Comparison of ENCODE assay signal across 1 cellular context in genomic region chr2:46435353-46435752, GRCh38.
TF ChIP-seq lines count a peak whose summit lies in the region.

No MANE protein-coding gene starts in this region.

TF ChIP-seq in GM12878, 131 proteins besides CTCF, POLR2A, EP300 and RAD21 (continued from another document):
- TF ChIP-seq ZBTB40 (IDR thresholded peaks at IDR 0.05; ENCODE audit: borderline replicate concordance) (no peak), MTA3 (IDR thresholded peaks at IDR 0.05; ENCODE audit: borderline replicate concordance, low read length) (no peak), ZNF687 (IDR thresholded peaks at IDR 0.05) (no peak), CHD1 (IDR thresholded peaks at IDR 0.05; ENCODE audit: low read depth, low read length) (no peak), IKZF2 (IDR thresholded peaks at IDR 0.05) (peak; percentile 90 to 92), WRNIP1 (IDR thresholded peaks at IDR 0.05; ENCODE audit: borderline replicate concordance, low read depth, low read length) (no peak), PRDM15 (CRISPR knock-in tag; IDR thresholded peaks at IDR 0.05) (no peak), FOXK2 (IDR thresholded peaks at IDR 0.05) (no peak), POLR2AphosphoS2 (IDR thresholded peaks at IDR 0.05; ENCODE audit: low read depth, low read length) (no peak), CREB1 (IDR thresholded peaks at IDR 0.05; ENCODE audit: low read depth) (no peak), TCF12 (IDR thresholded peaks at IDR 0.05; ENCODE audit: low read depth, low read length) (no peak), CHD4 (IDR thresholded peaks at IDR 0.05) (no peak), HSF1 (IDR thresholded peaks at IDR 0.05; ENCODE audit: low read depth, low read length) (no peak), CBFB (IDR thresholded peaks at IDR 0.05; ENCODE audit: low read depth) (no peak), RELB (IDR thresholded peaks at IDR 0.05; ENCODE audit: low read depth) (0 out of 2 replicates have a peak, but pooled peaks have one; percentile 51), CBX3 (IDR thresholded peaks at IDR 0.05; ENCODE audit: borderline replicate concordance, low read depth) (no peak), RAD51 (IDR thresholded peaks at IDR 0.05) (no peak), TCF7 (IDR thresholded peaks at IDR 0.05; ENCODE audit: borderline replicate concordance) (no peak), NR2C2 (IDR thresholded peaks at IDR 0.05; ENCODE audit: borderline replicate concordance, control insufficient read depth, insufficient read length, low read depth) (no peak), KLF5 (IDR thresholded peaks at IDR 0.05; ENCODE audit: partially characterized antibody) (no peak), SMAD1 (IDR thresholded peaks at IDR 0.05; ENCODE audit: low read depth, partially characterized antibody) (no peak), SREBF1 (IDR thresholded peaks at IDR 0.05; ENCODE audit: low read length) (no peak), MAX (IDR thresholded peaks at IDR 0.05; ENCODE audit: low read depth, low read length) (no peak), PML (IDR thresholded peaks at IDR 0.05; ENCODE audit: low read length) (no peak), POLR2AphosphoS5 (IDR thresholded peaks at IDR 0.05; ENCODE audit: low read length) (no peak)
- TF ChIP-seq, protein P1, sequence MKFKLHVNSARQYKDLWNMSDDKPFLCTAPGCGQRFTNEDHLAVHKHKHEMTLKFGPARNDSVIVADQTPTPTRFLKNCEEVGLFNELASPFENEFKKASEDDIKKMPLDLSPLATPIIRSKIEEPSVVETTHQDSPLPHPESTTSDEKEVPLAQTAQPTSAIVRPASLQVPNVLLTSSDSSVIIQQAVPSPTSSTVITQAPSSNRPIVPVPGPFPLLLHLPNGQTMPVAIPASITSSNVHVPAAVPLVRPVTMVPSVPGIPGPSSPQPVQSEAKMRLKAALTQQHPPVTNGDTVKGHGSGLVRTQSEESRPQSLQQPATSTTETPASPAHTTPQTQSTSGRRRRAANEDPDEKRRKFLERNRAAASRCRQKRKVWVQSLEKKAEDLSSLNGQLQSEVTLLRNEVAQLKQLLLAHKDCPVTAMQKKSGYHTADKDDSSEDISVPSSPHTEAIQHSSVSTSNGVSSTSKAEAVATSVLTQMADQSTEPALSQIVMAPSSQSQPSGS (IDR thresholded peaks at IDR 0.05; ENCODE audit: low read length): no peak
- TF ChIP-seq, protein P2, sequence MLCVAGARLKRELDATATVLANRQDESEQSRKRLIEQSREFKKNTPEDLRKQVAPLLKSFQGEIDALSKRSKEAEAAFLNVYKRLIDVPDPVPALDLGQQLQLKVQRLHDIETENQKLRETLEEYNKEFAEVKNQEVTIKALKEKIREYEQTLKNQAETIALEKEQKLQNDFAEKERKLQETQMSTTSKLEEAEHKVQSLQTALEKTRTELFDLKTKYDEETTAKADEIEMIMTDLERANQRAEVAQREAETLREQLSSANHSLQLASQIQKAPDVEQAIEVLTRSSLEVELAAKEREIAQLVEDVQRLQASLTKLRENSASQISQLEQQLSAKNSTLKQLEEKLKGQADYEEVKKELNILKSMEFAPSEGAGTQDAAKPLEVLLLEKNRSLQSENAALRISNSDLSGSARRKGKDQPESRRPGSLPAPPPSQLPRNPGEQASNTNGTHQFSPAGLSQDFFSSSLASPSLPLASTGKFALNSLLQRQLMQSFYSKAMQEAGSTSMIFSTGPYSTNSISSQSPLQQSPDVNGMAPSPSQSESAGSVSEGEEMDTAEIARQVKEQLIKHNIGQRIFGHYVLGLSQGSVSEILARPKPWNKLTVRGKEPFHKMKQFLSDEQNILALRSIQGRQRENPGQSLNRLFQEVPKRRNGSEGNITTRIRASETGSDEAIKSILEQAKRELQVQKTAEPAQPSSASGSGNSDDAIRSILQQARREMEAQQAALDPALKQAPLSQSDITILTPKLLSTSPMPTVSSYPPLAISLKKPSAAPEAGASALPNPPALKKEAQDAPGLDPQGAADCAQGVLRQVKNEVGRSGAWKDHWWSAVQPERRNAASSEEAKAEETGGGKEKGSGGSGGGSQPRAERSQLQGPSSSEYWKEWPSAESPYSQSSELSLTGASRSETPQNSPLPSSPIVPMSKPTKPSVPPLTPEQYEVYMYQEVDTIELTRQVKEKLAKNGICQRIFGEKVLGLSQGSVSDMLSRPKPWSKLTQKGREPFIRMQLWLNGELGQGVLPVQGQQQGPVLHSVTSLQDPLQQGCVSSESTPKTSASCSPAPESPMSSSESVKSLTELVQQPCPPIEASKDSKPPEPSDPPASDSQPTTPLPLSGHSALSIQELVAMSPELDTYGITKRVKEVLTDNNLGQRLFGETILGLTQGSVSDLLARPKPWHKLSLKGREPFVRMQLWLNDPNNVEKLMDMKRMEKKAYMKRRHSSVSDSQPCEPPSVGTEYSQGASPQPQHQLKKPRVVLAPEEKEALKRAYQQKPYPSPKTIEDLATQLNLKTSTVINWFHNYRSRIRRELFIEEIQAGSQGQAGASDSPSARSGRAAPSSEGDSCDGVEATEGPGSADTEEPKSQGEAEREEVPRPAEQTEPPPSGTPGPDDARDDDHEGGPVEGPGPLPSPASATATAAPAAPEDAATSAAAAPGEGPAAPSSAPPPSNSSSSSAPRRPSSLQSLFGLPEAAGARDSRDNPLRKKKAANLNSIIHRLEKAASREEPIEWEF (IDR thresholded peaks at IDR 0.05; ENCODE audit: insufficient replicate concordance, low read depth, low read length): no peak
- TF ChIP-seq, protein P3, sequence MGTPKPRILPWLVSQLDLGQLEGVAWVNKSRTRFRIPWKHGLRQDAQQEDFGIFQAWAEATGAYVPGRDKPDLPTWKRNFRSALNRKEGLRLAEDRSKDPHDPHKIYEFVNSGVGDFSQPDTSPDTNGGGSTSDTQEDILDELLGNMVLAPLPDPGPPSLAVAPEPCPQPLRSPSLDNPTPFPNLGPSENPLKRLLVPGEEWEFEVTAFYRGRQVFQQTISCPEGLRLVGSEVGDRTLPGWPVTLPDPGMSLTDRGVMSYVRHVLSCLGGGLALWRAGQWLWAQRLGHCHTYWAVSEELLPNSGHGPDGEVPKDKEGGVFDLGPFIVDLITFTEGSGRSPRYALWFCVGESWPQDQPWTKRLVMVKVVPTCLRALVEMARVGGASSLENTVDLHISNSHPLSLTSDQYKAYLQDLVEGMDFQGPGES (IDR thresholded peaks at IDR 0.05): no peak
- TF ChIP-seq, protein P4, sequence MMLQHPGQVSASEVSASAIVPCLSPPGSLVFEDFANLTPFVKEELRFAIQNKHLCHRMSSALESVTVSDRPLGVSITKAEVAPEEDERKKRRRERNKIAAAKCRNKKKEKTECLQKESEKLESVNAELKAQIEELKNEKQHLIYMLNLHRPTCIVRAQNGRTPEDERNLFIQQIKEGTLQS (IDR thresholded peaks at IDR 0.05; ENCODE audit: borderline replicate concordance, extremely low read depth, low read depth, low read length): no peak
